Comparison of ENCODE assay signal across 8 cellular contexts in genomic region chr2:151290467-151290866, GRCh38. TPM values are rescaled to one million over a fixed set of nuclear protein-coding genes. Genes with fewer than 3 reads are reported as not detected.
DNase-seq lines count a peak whose midpoint lies in the region; ATAC-seq and TF ChIP-seq lines count a peak whose summit lies in the region.

No MANE protein-coding gene starts in this region.

- no peak overlapping the region for H3K9ac ChIP-seq in neuronal stem cell (ENCODE audit: low read depth, low read length, poor library complexity)

- peak overlapping the region; percentile 94 for H3K27ac Mint-ChIP-seq in activated naive CD4-positive, alpha-beta T cell treated with anti-CD3 and anti-CD28 coated beads for 36 hours

- H2AFZ ChIP-seq in neuronal stem cell (ENCODE audit: low read length), result no peak overlapping the region

- no peak overlapping the region for H2BK12ac ChIP-seq in neuronal stem cell (ENCODE audit: low read length)

- H4K8ac ChIP-seq in neuronal stem cell (ENCODE audit: low read depth, low read length), result no peak overlapping the region

- H2AK5ac ChIP-seq in neuronal stem cell (ENCODE audit: low read depth, low read length), result no peak overlapping the region

- H3K9me3 Mint-ChIP-seq in activated naive CD4-positive, alpha-beta T cell treated with anti-CD3 and anti-CD28 coated beads for 36 hours, result no peaks in the 10 kb centered on the region

- H2BK5ac ChIP-seq in neuronal stem cell (ENCODE audit: low read length), result no peak overlapping the region

- TF ChIP-seq POLR2A in tibial nerve (IDR thresholded peaks at IDR 0.05), result no peak

- peak overlapping the region; percentile 89 to 93 for H3K27ac ChIP-seq in ascending aorta
- peak overlapping the region; percentile 59 to 93 for H3K27ac ChIP-seq in lung (ENCODE audit: low read depth in 1 of 2, low read length in 1 of 2)
- H3K27ac ChIP-seq in tibial nerve, result peak overlapping the region; percentile 81 to 99 (median 98)
- no peak overlapping the region for H3K27ac ChIP-seq in neuronal stem cell (replicated peaks; ENCODE audit: low read length)

- H3K4me1 Mint-ChIP-seq in activated naive CD4-positive, alpha-beta T cell treated with anti-CD3 and anti-CD28 coated beads for 36 hours (ENCODE audit: low read depth), result peaks cover 37% of the 10 kb centered on the region

- H3K79me1 ChIP-seq in neuronal stem cell (ENCODE audit: low read depth, low read length), result no peaks in the 10 kb centered on the region

- no peak overlapping the region for H3K4me2 ChIP-seq in neuronal stem cell (ENCODE audit: insufficient read depth, low read length, poor library complexity, severe bottlenecking)

- no peak overlapping the region for H3K4ac ChIP-seq in neuronal stem cell (ENCODE audit: low read length)

- CTCF ChIA-PET in activated naive CD4-positive, alpha-beta T cell treated with anti-CD3 and anti-CD28 coated beads for 36 hours (lab: Charles Lee), result interaction anchor here (0.5 to 1.8 kb wide), 3 partner anchors 10 to 327 kb away, joined by 3 to 8 read pairs (median 4); no protein-coding TSS in a partner anchor

- 77 to 79% methylated on average over 2 of the region's 2 CpGs for WGBS in lung, 2 donors
- 68 to 71% methylated on average over 2 of the region's 2 CpGs for WGBS in tibial nerve, 2 donors
- WGBS in neuronal stem cell (ENCODE audit: extremely low coverage in 2 of 2, insufficient read length in 2 of 2, insufficient replicate concordance in 1 of 2), 2 donors, result no CpG with 5 or more reads among the region's 2 CpGs

- no peak for DNase-seq in activated naive CD4-positive, alpha-beta T cell treated with anti-CD3 and anti-CD28 coated beads for 36 hours
- DNase-seq in activated naive CD4-positive, alpha-beta T cell (lab: John Stamatoyannopoulos, UW), result no peak
- DNase-seq in ascending aorta (ENCODE audit: low spot score in 2 of 2) (no peak), lung (ENCODE audit: low spot score) (no peak), tibial nerve (ENCODE audit: low spot score in 2 of 2) (no peak), AG08395 (ENCODE audit: low spot score) (no peak), neuronal stem cell (ENCODE audit: low spot score) (no peak)

- peak overlapping the region; percentile 89 for H3K4me3 Mint-ChIP-seq in activated naive CD4-positive, alpha-beta T cell treated with anti-CD3 and anti-CD28 coated beads for 36 hours

- no peak overlapping the region for H3K23ac ChIP-seq in neuronal stem cell (ENCODE audit: low read depth, low read length, poor library complexity)

- H2BK15ac ChIP-seq in neuronal stem cell (ENCODE audit: low read length), result no peak overlapping the region

- no peak overlapping the region for H4K91ac ChIP-seq in neuronal stem cell (ENCODE audit: low read depth, low read length, poor library complexity)

- H3K14ac ChIP-seq in neuronal stem cell (ENCODE audit: low read length), result no peak overlapping the region

- H3K18ac ChIP-seq in neuronal stem cell (ENCODE audit: low read length), result no peak overlapping the region

- H3K9me3 ChIP-seq in ascending aorta (no peaks in the 10 kb centered on the region), lung (ENCODE audit: control insufficient read depth in 2 of 2, insufficient read depth in 1 of 2, low read length in 1 of 2) (no peaks in the 10 kb centered on the region), tibial nerve (no peaks in the 10 kb centered on the region), neuronal stem cell (replicated peaks in 1 of 2; ENCODE audit: control insufficient read depth in 2 of 2, insufficient read depth in 1 of 2, low read depth in 1 of 2, low read length in 2 of 2) (no peaks in the 10 kb centered on the region)

- no peak for ATAC-seq in lung (ENCODE audit: insufficient read depth, low FRiP score)
- no peak for ATAC-seq in HG03196 (IDR thresholded peaks at IDR 0.05; ENCODE audit: unreplicated experiment)

- no peaks in the 10 kb centered on the region for H3K27me3 ChIP-seq in ascending aorta
- no peaks in the 10 kb centered on the region for H3K27me3 ChIP-seq in lung (ENCODE audit: control insufficient read depth, insufficient read depth)
- H3K27me3 ChIP-seq in tibial nerve, result no peaks in the 10 kb centered on the region
- H3K27me3 ChIP-seq in neuronal stem cell (ENCODE audit: control insufficient read depth in 3 of 3, insufficient read depth in 3 of 3, low read depth in 1 of 3, low read length in 3 of 3), result peaks cover 0 to 8% (median 0%) of the 10 kb centered on the region in 3 experiments

- H3K4me3 ChIP-seq in ascending aorta (peak overlapping the region; percentile 73 to 74), lung (no peak overlapping the region), tibial nerve (peak overlapping the region; percentile 60 to 89 (median 85)), neuronal stem cell (ENCODE audit: low read length in 2 of 2) (no peak overlapping the region)

- TF ChIP-seq EP300 in tibial nerve (IDR thresholded peaks at IDR 0.05), result no peak

- H3K4me1 ChIP-seq in ascending aorta (no peaks in the 10 kb centered on the region), lung (ENCODE audit: control insufficient read depth in 2 of 2, insufficient read depth in 2 of 2, low read length in 2 of 2) (peaks cover 5 to 9% of the 10 kb centered on the region in 2 donors), tibial nerve (peaks cover 0 to 37% (median 6%) of the 10 kb centered on the region in 4 donors), neuronal stem cell (ENCODE audit: control insufficient read depth in 2 of 2, insufficient read depth in 1 of 2, low read depth in 1 of 2, low read length in 2 of 2) (no peaks in the 10 kb centered on the region)

- H3K36me3 Mint-ChIP-seq in activated naive CD4-positive, alpha-beta T cell treated with anti-CD3 and anti-CD28 coated beads for 36 hours (ENCODE audit: low read depth), result peaks cover 7% of the 10 kb centered on the region

- H2BK120ac ChIP-seq in neuronal stem cell (ENCODE audit: low read depth, low read length), result no peak overlapping the region

- no peaks in the 10 kb centered on the region for H3K27me3 Mint-ChIP-seq in activated naive CD4-positive, alpha-beta T cell treated with anti-CD3 and anti-CD28 coated beads for 36 hours (ENCODE audit: low read depth)

- H3K36me3 ChIP-seq in ascending aorta, result no peaks in the 10 kb centered on the region
- H3K36me3 ChIP-seq in lung (ENCODE audit: control insufficient read depth in 2 of 2, insufficient read depth in 2 of 2, low read length in 2 of 2), result no peaks in the 10 kb centered on the region
- H3K36me3 ChIP-seq in tibial nerve, result no peaks in the 10 kb centered on the region
- H3K36me3 ChIP-seq in neuronal stem cell (replicated peaks in 1 of 2; ENCODE audit: control insufficient read depth in 2 of 2, insufficient read depth in 2 of 2, low read length in 2 of 2), result no peaks in the 10 kb centered on the region

- TF ChIP-seq CTCF in ascending aorta (IDR thresholded peaks at IDR 0.05) (no peak), lung (IDR thresholded peaks at IDR 0.05; ENCODE audit: control extremely low read depth, extremely low read depth) (no peak), tibial nerve (IDR thresholded peaks at IDR 0.05) (no peak)

- intact Hi-C loops in activated naive CD4-positive, alpha-beta T cell treated with anti-CD3 and anti-CD28 coated beads for 36 hours (cut with micrococcal nuclease), result loop anchor here (2.0 kb wide), 1 partner anchor 190 kb away; no protein-coding TSS in a partner anchor
- intact Hi-C loops in ascending aorta (cut with DNase I), result loop anchor here (2.0 kb wide), 1 partner anchor 120 kb away; no protein-coding TSS in a partner anchor

RNA-seq across cellular contexts. Expression of gene NMI, which starts 1.0 kb away (rescaled TPM):
- 10 to 100 TPM; 18.6 to 20.0 TPM for total RNA-seq in activated naive CD4-positive, alpha-beta T cell treated with anti-CD3 and anti-CD28 coated beads for 36 hours
- total RNA-seq in ascending aorta, result 9.9 TPM
- total RNA-seq in lung, result 10 to 100 TPM; 19.2 to 25.4 TPM
- polyA plus RNA-seq in lung, result 10 to 100 TPM; 16.7 to 38.0 TPM
- total RNA-seq in tibial nerve, result 10 to 100 TPM in 2 of 4 donors, 1 to 10 TPM in 2; 6.3 to 13.1 (median 9.7) TPM
- 1.4 TPM for polyA plus RNA-seq in neuronal stem cell (2013, experiment 1 of 2)
- 1.1 TPM for polyA plus RNA-seq in neuronal stem cell (2013, experiment 2 of 2)

RNA-seq across cellular contexts. Expression of gene RBM43, which starts 28.8 kb away (rescaled TPM):
- total RNA-seq in activated naive CD4-positive, alpha-beta T cell treated with anti-CD3 and anti-CD28 coated beads for 36 hours, result 1 to 10 TPM; 3.4 to 3.8 TPM
- 0.96 TPM for total RNA-seq in ascending aorta
- 10 to 100 TPM in 1 of 2 donors, 1 to 10 TPM in 1; 7.9 to 17.8 TPM for total RNA-seq in lung
- 1 to 10 TPM; 3.0 to 3.6 TPM for polyA plus RNA-seq in lung
- total RNA-seq in tibial nerve, result 10 to 100 TPM in 3 of 4 donors, 1 to 10 TPM in 1; 6.9 to 13.6 (median 13.2) TPM
- polyA plus RNA-seq in neuronal stem cell (2013, experiment 1 of 2), result 3.2 TPM
- polyA plus RNA-seq in neuronal stem cell (2013, experiment 2 of 2), result 3.2 TPM

Comparison
In these comparisons a context has a peak if more than half of its experiments do, and no peak if none do; other contexts are left out.
1. H3K4me3 ChIP-seq: peak in ascending aorta (2 of 2) and tibial nerve (4 of 4); none in lung (single experiment) and neuronal stem cell (0 of 2).